In genomic region chr5:133460172-133460758, GRCh38 we compare ENCODE assay signal across 8 cellular contexts.
DNase-seq lines count a peak whose midpoint lies in the region; ATAC-seq, FAIRE-seq and TF ChIP-seq lines count a peak whose summit lies in the region.

No MANE protein-coding gene starts in this region.

- no peak for TF ChIP-seq POLR2A in H54 (IDR thresholded peaks at IDR 0.05; ENCODE audit: low read depth, low read length)

- FAIRE-seq in H54 (lab: Jason Lieb, UNC): no peak

- H3K36me3 Mint-ChIP-seq in CD4-positive, alpha-beta T cell (ENCODE audit: low read depth): no peaks in the 10 kb centered on the region
- H3K36me3 Mint-ChIP-seq in stimulated activated effector memory CD8-positive, alpha-beta T cell treated with anti-CD3 and anti-CD28 coated beads, Interleukin-12 subunit alpha, Interleukin-12 subunit beta, amount 100 ng/mL, for 72 hours: no peaks in the 10 kb centered on the region

- TF ChIP-seq CTCF in CD4-positive, alpha-beta T cell (IDR thresholded peaks at IDR 0.05): peak; percentile 16

- no peak overlapping the region for H3K4me3 Mint-ChIP-seq in CD4-positive, alpha-beta T cell
- no peak overlapping the region for H3K4me3 Mint-ChIP-seq in stimulated activated effector memory CD8-positive, alpha-beta T cell treated with anti-CD3 and anti-CD28 coated beads, Interleukin-12 subunit alpha, Interleukin-12 subunit beta, amount 100 ng/mL, for 72 hours

- H3K27ac ChIP-seq in CD4-positive, alpha-beta T cell (ENCODE audit: low read depth, low read length): no peak overlapping the region

- H3K27ac Mint-ChIP-seq in CD4-positive, alpha-beta T cell: no peak overlapping the region
- H3K27ac Mint-ChIP-seq in stimulated activated effector memory CD8-positive, alpha-beta T cell treated with anti-CD3 and anti-CD28 coated beads, Interleukin-12 subunit alpha, Interleukin-12 subunit beta, amount 100 ng/mL, for 72 hours: peak overlapping the region; percentile 71

- ATAC-seq in CD4-positive, alpha-beta T cell (ENCODE audit: poor library complexity): no peak
- no peak for ATAC-seq in stimulated activated effector memory CD8-positive, alpha-beta T cell treated with anti-CD3 and anti-CD28 coated beads, Interleukin-12 subunit alpha, Interleukin-12 subunit beta, amount 100 ng/mL, for 72 hours
- no peak for ATAC-seq in GM21825 (IDR thresholded peaks at IDR 0.05; ENCODE audit: unreplicated experiment)

- intact Hi-C loops in CD4-positive, alpha-beta T cell (cut with DNase I, micrococcal nuclease): loop anchor here in 1 of 2 experiments (5.0 kb wide), 1 partner anchor 348 kb away; no protein-coding TSS in a partner anchor
- intact Hi-C loops in posterior vena cava (cut with DNase I): no loop called here

- no peaks in the 10 kb centered on the region for H3K27me3 Mint-ChIP-seq in CD4-positive, alpha-beta T cell

- H3K9me3 Mint-ChIP-seq in CD4-positive, alpha-beta T cell: no peaks in the 10 kb centered on the region
- H3K9me3 Mint-ChIP-seq in stimulated activated effector memory CD8-positive, alpha-beta T cell treated with anti-CD3 and anti-CD28 coated beads, Interleukin-12 subunit alpha, Interleukin-12 subunit beta, amount 100 ng/mL, for 72 hours: no peaks in the 10 kb centered on the region

- peaks cover 4% of the 10 kb centered on the region for H3K4me1 Mint-ChIP-seq in CD4-positive, alpha-beta T cell (ENCODE audit: low read depth)
- peaks cover 25% of the 10 kb centered on the region for H3K4me1 Mint-ChIP-seq in stimulated activated effector memory CD8-positive, alpha-beta T cell treated with anti-CD3 and anti-CD28 coated beads, Interleukin-12 subunit alpha, Interleukin-12 subunit beta, amount 100 ng/mL, for 72 hours

- no peaks in the 10 kb centered on the region for H3K9me3 ChIP-seq in CD4-positive, alpha-beta T cell (ENCODE audit: control insufficient read depth, low read length)

- POLR2A ChIA-PET in CD4-positive, alpha-beta T cell (lab: Charles Lee): no interaction called here

- peak in 2 of 10 experiments; percentile 5 to 10 for DNase-seq in CD4-positive, alpha-beta T cell
- DNase-seq in H54 (ENCODE audit: insufficient read length, low spot score) (peak; percentile 44), hepatic stellate cell (ENCODE audit: low spot score) (peak; percentile 14), CD1c-positive myeloid dendritic cell (ENCODE audit: extremely low spot score) (no peak), posterior vena cava (ENCODE audit: low spot score) (no peak)
- DNase-seq in activated CD4-positive, alpha-beta T cell treated with anti-CD3 and anti-CD28 coated beads for 48 hours: peak; percentile 68
- peak; percentile 10 to 62 for DNase-seq in stimulated activated effector memory CD8-positive, alpha-beta T cell treated with anti-CD3 and anti-CD28 coated beads, Interleukin-12 subunit alpha, Interleukin-12 subunit beta, amount 100 ng/mL, for 72 hours (ENCODE audit: low spot score in 2 of 2)

- no peaks in the 10 kb centered on the region for H3K27me3 ChIP-seq in CD4-positive, alpha-beta T cell (ENCODE audit: control insufficient read depth, insufficient read depth, low read length)

- CTCF ChIA-PET in CD4-positive, alpha-beta T cell (lab: Charles Lee): no interaction called here

Comparison
In these comparisons a context has a peak if more than half of its experiments do, and no peak if none do; other contexts are left out.
1. DNase-seq: peak in H54 (single experiment), activated CD4-positive, alpha-beta T cell treated with anti-CD3 and anti-CD28 coated beads for 48 hours (single experiment), hepatic stellate cell (single experiment) and stimulated activated effector memory CD8-positive, alpha-beta T cell treated with anti-CD3 and anti-CD28 coated beads, Interleukin-12 subunit alpha, Interleukin-12 subunit beta, amount 100 ng/mL, for 72 hours (2 of 2); none in CD1c-positive myeloid dendritic cell (single experiment) and posterior vena cava (single experiment).